ENCODE assay signal across 15 cellular contexts in genomic region chr6:50849016-50849748, GRCh38. TPM values are rescaled to one million over a fixed set of nuclear protein-coding genes. Genes with fewer than 3 reads are reported as not detected.
DNase-seq lines count a peak whose midpoint lies in the region; ATAC-seq and TF ChIP-seq lines count a peak whose summit lies in the region.
"Had no signal": no experiment of that assay in that cellular context is flagged by ENCODE, and none has a peak within 500 bp of the region (broad histone marks: within the 10 kb centered on the region; RNA-seq: fewer than 3 reads in every experiment).

No MANE protein-coding gene starts in this region.

- H3K4me3 Mint-ChIP-seq in progenitor cell of endocrine pancreas (ENCODE audit: low read depth): peak overlapping the region; percentile 29
- H3K4me3 Mint-ChIP-seq in Calu3 (ENCODE audit: low read depth, unreplicated experiment): no peak overlapping the region
- no peak overlapping the region for H3K4me3 Mint-ChIP-seq in activated naive CD4-positive, alpha-beta T cell treated with anti-CD3 and anti-CD28 coated beads, Interleukin-2, amount 10 ng/mL, durations not matched to agents 7 days and 5 days
- H3K4me3 Mint-ChIP-seq: activated B cell treated with CpG ODN at 0.5 μM for 24 hours had no signal

- TF ChIP-seq CTCF in progenitor cell of endocrine pancreas (IDR thresholded peaks at IDR 0.05; ENCODE audit: unreplicated experiment): no peak
- no peak for TF ChIP-seq CTCF in Calu3 (IDR thresholded peaks at IDR 0.05; ENCODE audit: unreplicated experiment)

- peaks cover 99% of the 10 kb centered on the region for H3K27me3 ChIP-seq in H7 (ENCODE audit: control insufficient read depth, insufficient read depth, low read length)

- intact Hi-C loops in Calu3 (cut with micrococcal nuclease; ENCODE audit: unreplicated experiment): no loop called here

- peaks cover 99% of the 10 kb centered on the region for H3K27me3 Mint-ChIP-seq in progenitor cell of endocrine pancreas
- H3K27me3 Mint-ChIP-seq in Calu3 (ENCODE audit: unreplicated experiment): peaks cover 32% of the 10 kb centered on the region
- peaks cover 76% of the 10 kb centered on the region for H3K27me3 Mint-ChIP-seq in activated naive CD4-positive, alpha-beta T cell treated with anti-CD3 and anti-CD28 coated beads, Interleukin-2, amount 10 ng/mL, durations not matched to agents 7 days and 5 days

- H3K4me1 Mint-ChIP-seq in progenitor cell of endocrine pancreas (ENCODE audit: low read depth) (peaks cover 7% of the 10 kb centered on the region), Calu3 (ENCODE audit: low read depth, unreplicated experiment) (no peaks in the 10 kb centered on the region)
- no peaks in the 10 kb centered on the region for H3K4me1 Mint-ChIP-seq in activated naive CD4-positive, alpha-beta T cell treated with anti-CD3 and anti-CD28 coated beads, Interleukin-2, amount 10 ng/mL, durations not matched to agents 7 days and 5 days
- H3K4me1 Mint-ChIP-seq: activated B cell treated with CpG ODN at 0.5 μM for 24 hours had no signal

- BruUV-seq in Calu3 (replicated peaks; lab: Mats Ljungman, UMichigan): no TSS peak

- CTCF ChIA-PET in Calu3 (lab: Charles Lee): interaction anchor here (0.6 kb wide), 1 partner anchor 397 kb away, joined by 3 read pairs; no protein-coding TSS in a partner anchor
- CTCF ChIA-PET in activated naive CD4-positive, alpha-beta T cell treated with anti-CD3 and anti-CD28 coated beads, Interleukin-2, amount 10 ng/mL, durations not matched to agents 7 days and 5 days (lab: Charles Lee): no interaction called here

- peak; percentile 46 for ATAC-seq in SK-N-SH treated with all-trans-retinoic acid at 6 μM for 48 hours

- H3K9me3 Mint-ChIP-seq in progenitor cell of endocrine pancreas (ENCODE audit: low read depth) (no peaks in the 10 kb centered on the region), Calu3 (ENCODE audit: low read depth, unreplicated experiment) (no peaks in the 10 kb centered on the region)
- H3K9me3 Mint-ChIP-seq in activated naive CD4-positive, alpha-beta T cell treated with anti-CD3 and anti-CD28 coated beads, Interleukin-2, amount 10 ng/mL, durations not matched to agents 7 days and 5 days: no peaks in the 10 kb centered on the region

- H3K27ac Mint-ChIP-seq in progenitor cell of endocrine pancreas (peak overlapping the region; percentile 27), Calu3 (ENCODE audit: unreplicated experiment) (no peak overlapping the region)
- H3K27ac Mint-ChIP-seq in activated naive CD4-positive, alpha-beta T cell treated with anti-CD3 and anti-CD28 coated beads, Interleukin-2, amount 10 ng/mL, durations not matched to agents 7 days and 5 days: no peak overlapping the region
- H3K27ac Mint-ChIP-seq: activated B cell treated with CpG ODN at 0.5 μM for 24 hours had no signal

- H3K36me3 ChIP-seq in H7 (replicated peaks; ENCODE audit: control insufficient read depth, insufficient read depth, low read length): no peaks in the 10 kb centered on the region
- H3K36me3 ChIP-seq: right lobe of liver had no signal

- no peak overlapping the region for H3K4me3 ChIP-seq in H7 (ENCODE audit: insufficient read depth, low read depth, low read length)
- H3K4me3 ChIP-seq in iPS-11a (ENCODE audit: low read depth, low read length): peak overlapping the region; percentile 8
- H3K4me3 ChIP-seq: right lobe of liver had no signal

- DNase-seq in H7: peak; percentile 71
- no peak for DNase-seq in progenitor cell of endocrine pancreas (ENCODE audit: low spot score, unreplicated experiment)
- DNase-seq in Calu3: no peak
- DNase-seq in H4 (ENCODE audit: low spot score): no peak
- DNase-seq in activated naive CD4-positive, alpha-beta T cell treated with anti-CD3 and anti-CD28 coated beads, Interleukin-2, amount 10 ng/mL, durations not matched to agents 7 days and 5 days: no peak
- no peak for DNase-seq in NCI-H774 (lab: John Stamatoyannopoulos, UW)
- DNase-seq: activated B cell treated with CpG ODN at 0.5 μM for 24 hours; caudate nucleus; foreskin melanocyte; right lobe of liver; stimulated activated CD4-positive, alpha-beta T cell treated with anti-CD3 and anti-CD28 coated beads, Interleukin-4, amount 100 ng/mL, for 1 hour; T-helper 1 cell had no signal

- no peaks in the 10 kb centered on the region for H3K36me3 Mint-ChIP-seq in progenitor cell of endocrine pancreas (ENCODE audit: insufficient read depth)
- H3K36me3 Mint-ChIP-seq in Calu3 (ENCODE audit: insufficient read depth, unreplicated experiment): no peaks in the 10 kb centered on the region
- no peaks in the 10 kb centered on the region for H3K36me3 Mint-ChIP-seq in activated naive CD4-positive, alpha-beta T cell treated with anti-CD3 and anti-CD28 coated beads, Interleukin-2, amount 10 ng/mL, durations not matched to agents 7 days and 5 days

TF ChIP-seq in SK-N-SH treated with all-trans-retinoic acid at 6 μM for 48 hours, 23 proteins besides CTCF, POLR2A, EP300 and RAD21:
- TF ChIP-seq GLIS3 (CRISPR knock-in tag; IDR thresholded peaks at IDR 0.05) (no peak), BACH2 (CRISPR knock-in tag; IDR thresholded peaks at IDR 0.05; ENCODE audit: borderline replicate concordance) (no peak), PPARA (CRISPR knock-in tag; IDR thresholded peaks at IDR 0.05; ENCODE audit: borderline replicate concordance) (no peak), TSHZ2 (CRISPR knock-in tag; IDR thresholded peaks at IDR 0.05) (no peak), TOX (CRISPR knock-in tag; IDR thresholded peaks at IDR 0.05; ENCODE audit: borderline replicate concordance) (no peak), SNAI2 (CRISPR knock-in tag; IDR thresholded peaks at IDR 0.05) (no peak), ZNF565 (CRISPR knock-in tag; conservative IDR thresholded peaks at IDR 0.05; ENCODE audit: low read depth) (no peak), ZFP30 (CRISPR knock-in tag; IDR thresholded peaks at IDR 0.05) (no peak), ZNF70 (CRISPR knock-in tag; IDR thresholded peaks at IDR 0.05) (no peak), ZNF8 (CRISPR knock-in tag; IDR thresholded peaks at IDR 0.05) (no peak), RARB (CRISPR knock-in tag; IDR thresholded peaks at IDR 0.05) (no peak), CREB5 (CRISPR knock-in tag; IDR thresholded peaks at IDR 0.05; ENCODE audit: low read depth) (no peak)
- TF ChIP-seq, protein P1, sequence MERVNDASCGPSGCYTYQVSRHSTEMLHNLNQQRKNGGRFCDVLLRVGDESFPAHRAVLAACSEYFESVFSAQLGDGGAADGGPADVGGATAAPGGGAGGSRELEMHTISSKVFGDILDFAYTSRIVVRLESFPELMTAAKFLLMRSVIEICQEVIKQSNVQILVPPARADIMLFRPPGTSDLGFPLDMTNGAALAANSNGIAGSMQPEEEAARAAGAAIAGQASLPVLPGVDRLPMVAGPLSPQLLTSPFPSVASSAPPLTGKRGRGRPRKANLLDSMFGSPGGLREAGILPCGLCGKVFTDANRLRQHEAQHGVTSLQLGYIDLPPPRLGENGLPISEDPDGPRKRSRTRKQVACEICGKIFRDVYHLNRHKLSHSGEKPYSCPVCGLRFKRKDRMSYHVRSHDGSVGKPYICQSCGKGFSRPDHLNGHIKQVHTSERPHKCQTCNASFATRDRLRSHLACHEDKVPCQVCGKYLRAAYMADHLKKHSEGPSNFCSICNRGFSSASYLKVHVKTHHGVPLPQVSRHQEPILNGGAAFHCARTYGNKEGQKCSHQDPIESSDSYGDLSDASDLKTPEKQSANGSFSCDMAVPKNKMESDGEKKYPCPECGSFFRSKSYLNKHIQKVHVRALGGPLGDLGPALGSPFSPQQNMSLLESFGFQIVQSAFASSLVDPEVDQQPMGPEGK (CRISPR knock-in tag; IDR thresholded peaks at IDR 0.05; ENCODE audit: borderline replicate concordance): no peak

RNA-seq across cellular contexts. Expression of gene TFAP2B, which starts 30.5 kb away (rescaled TPM):
- not detected in 2 replicates for total RNA-seq in H7 (2014; rRNA removed; shearing (Covaris generic))
- 0.74 and 1.8 TPM in 2 replicates for total RNA-seq in progenitor cell of endocrine pancreas
- not detected in 2 replicates for total RNA-seq in Calu3 (2022)
- not detected in 2 replicates for total RNA-seq in H4 (2014; rRNA removed; shearing (Covaris generic))
- total RNA-seq: activated B cell treated with CpG ODN at 0.5 μM for 24 hours, mesenteric fat pad, right lobe of liver had no signal
